ENCODE assay signal across 19 cellular contexts in the genomic region with DNA sequence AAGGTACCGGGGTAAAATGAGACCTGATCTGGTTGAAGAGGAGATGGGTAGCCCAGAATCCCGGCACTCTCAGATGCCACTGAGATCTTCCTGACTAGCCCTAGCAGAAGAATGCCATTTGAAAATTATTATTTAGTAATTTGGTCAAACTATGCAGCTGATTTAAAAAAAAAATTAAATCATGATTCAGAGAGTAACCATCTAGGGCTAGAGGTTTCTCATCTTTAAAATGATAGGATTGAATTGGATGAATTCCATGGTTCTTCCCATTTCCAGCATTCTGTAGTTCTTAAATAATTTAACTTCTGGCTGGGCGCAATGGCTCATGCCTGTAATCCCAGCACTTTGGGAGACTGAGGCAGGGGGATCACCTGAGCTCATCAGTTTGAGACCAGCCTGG.
"Had no signal": no experiment of that assay in that cellular context is flagged by ENCODE, and none has a peak within 500 bp of the region (broad histone marks: within the 10 kb centered on the region; RNA-seq: fewer than 3 reads in every experiment).

No MANE protein-coding gene starts in this region.

- H3K9me3 ChIP-seq: lower lobe of right lung, pancreas, stomach, testis, upper lobe of left lung had no signal

- H3K27me3 ChIP-seq: neural progenitor cell, pancreas, stomach, testis, upper lobe of left lung had no signal

- H3K4me1 ChIP-seq: neural progenitor cell, pancreas, testis had no signal

- DNase-seq: activated CD4-positive, alpha-beta memory T cell treated with anti-CD3 and anti-CD28 coated beads, Interleukin-2, amount 10 ng/mL, durations not matched to agents 7 days and 5 days; activated CD4-positive, alpha-beta T cell treated with anti-CD3 and anti-CD28 coated beads for 4 hours; activated gamma-delta T cell; activated T-cell treated with anti-CD3 and anti-CD28 coated beads, Interleukin-2, amount 50 U/mL, for 4 hours; amniotic stem cell; cortex of kidney; effector CD8-positive, alpha-beta T cell; glutamatergic neuron; left colon; lower lobe of right lung; naive B cell; pancreas; stimulated activated CD4-positive, alpha-beta T cell treated with anti-CD3 and anti-CD28 coated beads, Interleukin-1b, Interleukin-23, amount 100 ng/mL, for 48 hours; stomach; testis; upper lobe of left lung had no signal

- H3K4me3 ChIP-seq: lower lobe of right lung, neural progenitor cell, pancreas, stomach, testis, upper lobe of left lung had no signal

- H3K9ac ChIP-seq: neural progenitor cell had no signal

- H2AFZ ChIP-seq: neural progenitor cell had no signal

- H3K36me3 ChIP-seq: lower lobe of right lung, neural progenitor cell had no signal

- ATAC-seq: activated T-cell treated with anti-CD3 and anti-CD28 coated beads, Interleukin-2, amount 50 U/mL, for 4 hours; left colon; lower lobe of right lung; pancreas; sciatic nerve; WTC11 had no signal

- H3K27ac ChIP-seq: lower lobe of right lung, neural progenitor cell, pancreas, stomach, testis, upper lobe of left lung had no signal

- H3K4me2 ChIP-seq: neural progenitor cell had no signal
